Comparison of ENCODE assay signal across 8 cellular contexts in the genomic region with DNA sequence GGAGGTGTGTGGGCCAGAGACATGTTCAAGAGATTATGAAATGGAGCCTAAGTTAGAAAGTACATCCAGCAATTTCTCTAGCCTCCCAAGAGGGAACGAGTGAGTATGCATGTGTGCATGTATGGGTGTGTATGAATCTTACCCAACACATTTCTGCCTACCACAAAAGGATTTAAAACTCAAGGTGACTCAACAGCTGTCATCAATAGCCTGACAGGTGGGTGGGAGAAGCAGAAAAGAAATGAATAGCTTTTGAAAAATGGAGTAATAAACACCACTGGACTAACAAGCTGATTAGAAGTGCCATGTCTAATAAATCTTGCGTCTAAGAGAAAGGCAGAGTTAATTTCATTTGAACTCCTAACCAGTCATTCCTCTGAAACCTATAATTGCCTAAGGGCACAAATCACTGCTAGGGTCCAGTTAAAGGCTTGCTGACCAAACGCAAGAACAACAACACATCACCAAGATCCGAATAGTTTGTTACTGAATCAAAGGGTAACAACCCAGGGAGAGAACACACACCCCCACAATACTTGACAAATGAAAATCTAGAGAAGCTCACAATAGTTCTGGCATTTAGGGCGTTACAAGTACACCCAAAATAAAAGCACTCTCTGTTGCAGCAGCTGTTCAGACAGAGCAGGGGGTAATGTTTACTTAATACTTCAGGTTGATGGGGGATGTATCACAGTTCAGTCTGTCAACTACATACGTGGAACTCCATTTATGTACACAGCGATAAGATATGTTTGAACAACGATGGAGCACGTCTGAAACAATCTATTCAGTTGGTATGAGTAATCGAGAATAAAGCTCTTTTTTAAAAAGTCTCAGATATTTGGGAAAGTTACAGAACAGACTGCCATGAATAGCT. TPM values are rescaled to one million over a fixed set of nuclear protein-coding genes. Genes with fewer than 3 reads are reported as not detected.
DNase-seq lines count a peak whose midpoint lies in the region; ATAC-seq and TF ChIP-seq lines count a peak whose summit lies in the region.

No MANE protein-coding gene starts in this region.

- peaks cover 35 to 50% of the 10 kb centered on the region in 2 donors for H3K4me1 Mint-ChIP-seq in stimulated activated naive B cell treated with anti-CD40 and anti-IgM and Interleukin-4, amounts not matched to agents 10 μg/mL and 1 μg/mL and 100 μg/mL, for 72 hours

- H3K4me1 ChIP-seq in HAP-1: peaks cover 31% of the 10 kb centered on the region
- peaks cover 15% of the 10 kb centered on the region for H3K4me1 ChIP-seq in SJCRH30

- peak overlapping the region; percentile 37 for H3K27ac Mint-ChIP-seq in stimulated activated naive B cell treated with anti-CD40 and anti-IgM and Interleukin-4, amounts not matched to agents 10 μg/mL and 1 μg/mL and 100 μg/mL, for 72 hours

- H3K9me3 Mint-ChIP-seq in stimulated activated naive B cell treated with anti-CD40 and anti-IgM and Interleukin-4, amounts not matched to agents 10 μg/mL and 1 μg/mL and 100 μg/mL, for 72 hours: no peaks in the 10 kb centered on the region

- no peaks in the 10 kb centered on the region for H3K27me3 Mint-ChIP-seq in stimulated activated naive B cell treated with anti-CD40 and anti-IgM and Interleukin-4, amounts not matched to agents 10 μg/mL and 1 μg/mL and 100 μg/mL, for 72 hours

- no peak for TF ChIP-seq CTCF in AG10803 (conservative IDR thresholded peaks at IDR 0.05; ENCODE audit: low read length)
- no peak for TF ChIP-seq CTCF in fibroblast of villous mesenchyme (IDR thresholded peaks at IDR 0.05; ENCODE audit: insufficient read depth, low read depth, low read length)

- no peak for ATAC-seq in stimulated activated naive B cell treated with anti-CD40 and anti-IgM and Interleukin-4, amounts not matched to agents 10 μg/mL and 1 μg/mL and 100 μg/mL, for 72 hours (replicated peaks)

- H3K4me3 ChIP-seq in AG10803 (ENCODE audit: low read length): peak overlapping the region; percentile 97
- H3K4me3 ChIP-seq in HAP-1: peak overlapping the region; percentile 98
- peak overlapping the region; percentile 89 for H3K4me3 ChIP-seq in SJCRH30
- H3K4me3 ChIP-seq in fibroblast of villous mesenchyme (ENCODE audit: low read depth, low read length): peak overlapping the region; percentile 94

- H3K27me3 ChIP-seq in HAP-1 (ENCODE audit: low read depth) (no peaks in the 10 kb centered on the region), SJCRH30 (no peaks in the 10 kb centered on the region)

- no peaks in the 10 kb centered on the region for H3K9me3 ChIP-seq in HAP-1
- H3K9me3 ChIP-seq in SJCRH30 (replicated peaks): no peaks in the 10 kb centered on the region

- DNase-seq in AG10803 (ENCODE audit: low read depth): peak; percentile 67
- DNase-seq in HAP-1 (ENCODE audit: low spot score in 2 of 2): peak in 1 of 2 experiments; percentile 31
- DNase-seq in SJCRH30: peak; percentile 26 to 58
- no peak for DNase-seq in fibroblast of villous mesenchyme (ENCODE audit: low read depth)
- no peak for DNase-seq in stimulated activated naive B cell treated with anti-CD40 and anti-IgM and Interleukin-4, amounts not matched to agents 10 μg/mL and 1 μg/mL and 100 μg/mL, for 72 hours
- DNase-seq in middle frontal gyrus (ENCODE audit: extremely low spot score, low spot score): no peak
- no peak for DNase-seq in activated gamma-delta T cell treated with Interleukin-2 at 50 U/mL for 16 hours
- no peak for DNase-seq in D341Med (ENCODE audit: low spot score)

- H3K36me3 ChIP-seq in HAP-1 (replicated peaks) (peaks cover 23% of the 10 kb centered on the region), SJCRH30 (peaks cover 10% of the 10 kb centered on the region)

- in situ Hi-C loops in HAP-1 (cut with MboI; ENCODE audit: low sequenced_read_pairs): no loop called here

- H3K27ac ChIP-seq in SJCRH30: peak overlapping the region; percentile 91

- H3K36me3 Mint-ChIP-seq in stimulated activated naive B cell treated with anti-CD40 and anti-IgM and Interleukin-4, amounts not matched to agents 10 μg/mL and 1 μg/mL and 100 μg/mL, for 72 hours: peaks cover 19 to 20% of the 10 kb centered on the region in 2 donors

- peak overlapping the region; percentile 92 to 99 for H3K4me3 Mint-ChIP-seq in stimulated activated naive B cell treated with anti-CD40 and anti-IgM and Interleukin-4, amounts not matched to agents 10 μg/mL and 1 μg/mL and 100 μg/mL, for 72 hours

RNA-seq across cellular contexts. Expression of a gene that starts 1.4 kb away (rescaled TPM):
- total RNA-seq in SJCRH30 (2014; rRNA removed; shearing (Covaris generic)): 25.4 and 29.9 TPM in 2 replicates
- 45.1 and 63.0 TPM in 2 replicates for total RNA-seq in fibroblast of villous mesenchyme

RNA-seq across cellular contexts. Expression of a gene that starts 1.8 kb away (rescaled TPM):
- total RNA-seq in SJCRH30 (2014; rRNA removed; shearing (Covaris generic)): 21.2 and 21.7 TPM in 2 replicates
- total RNA-seq in fibroblast of villous mesenchyme: 21.6 and 27.4 TPM in 2 replicates

RNA-seq across cellular contexts. Expression of a gene that starts 17.3 kb away (rescaled TPM):
- total RNA-seq in SJCRH30 (2014; rRNA removed; shearing (Covaris generic)): 9.8 and 10.9 TPM in 2 replicates
- under 0.01 and 0.32 TPM in 2 replicates for total RNA-seq in fibroblast of villous mesenchyme

Comparison
In these comparisons a context has a peak if more than half of its experiments do, and no peak if none do; other contexts are left out.
1. DNase-seq: peak in AG10803 (single experiment) and SJCRH30 (2 of 2); none in fibroblast of villous mesenchyme (single experiment), stimulated activated naive B cell treated with anti-CD40 and anti-IgM and Interleukin-4, amounts not matched to agents 10 μg/mL and 1 μg/mL and 100 μg/mL, for 72 hours (single experiment), middle frontal gyrus (single experiment), activated gamma-delta T cell treated with Interleukin-2 at 50 U/mL for 16 hours (single experiment) and D341Med (single experiment).
2. Peak in every context shown above with its lines, with median percentiles within 50 percentile points of each other: H3K4me3 ChIP-seq.